2 cellular contexts compared by ENCODE assay signal in the genomic region with DNA sequence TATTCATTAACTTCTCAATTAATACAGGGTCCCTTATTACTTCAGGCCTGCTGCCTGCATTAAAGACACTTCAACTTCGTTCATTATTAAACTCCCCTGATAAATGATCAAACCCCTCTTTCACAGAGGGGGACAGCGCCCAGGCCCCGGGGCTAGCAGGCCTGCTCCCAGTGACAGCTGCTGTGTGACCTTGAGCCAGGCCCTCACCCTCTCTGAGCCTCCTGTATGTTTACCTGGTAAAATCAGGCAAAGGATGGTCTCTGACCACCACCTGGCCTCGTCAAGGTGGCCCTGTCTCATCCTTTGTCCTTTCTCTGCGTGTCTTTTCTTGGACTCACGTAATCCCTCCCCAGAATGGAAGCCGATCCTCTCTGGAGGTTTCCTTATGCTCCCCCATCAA.
TF ChIP-seq lines count a peak whose summit lies in the region.

No MANE protein-coding gene starts in this region.

TF ChIP-seq in HepG2, 621 proteins besides CTCF, POLR2A, EP300 and RAD21:
- TF ChIP-seq ZNF768 (CRISPR knock-in tag; IDR thresholded peaks at IDR 0.05) = peak; percentile 96
- no peak for TF ChIP-seq KDM5B (CRISPR knock-in tag; IDR thresholded peaks at IDR 0.05; ENCODE audit: borderline replicate concordance)

TF ChIP-seq in K562, 482 proteins besides CTCF, POLR2A, EP300 and RAD21:
- peak; percentile 65 for TF ChIP-seq ZFP36 (IDR thresholded peaks at IDR 0.05; ENCODE audit: low read depth, low read length, partially characterized antibody)
- peak; percentile 35 for TF ChIP-seq RBM25 (IDR thresholded peaks at IDR 0.05; ENCODE audit: low read depth, low read length, severe bottlenecking)
- TF ChIP-seq ZNF165 (CRISPR knock-in tag; IDR thresholded peaks at IDR 0.05; ENCODE audit: borderline replicate concordance) = no peak
